8 cellular contexts compared by ENCODE assay signal in the genomic region with DNA sequence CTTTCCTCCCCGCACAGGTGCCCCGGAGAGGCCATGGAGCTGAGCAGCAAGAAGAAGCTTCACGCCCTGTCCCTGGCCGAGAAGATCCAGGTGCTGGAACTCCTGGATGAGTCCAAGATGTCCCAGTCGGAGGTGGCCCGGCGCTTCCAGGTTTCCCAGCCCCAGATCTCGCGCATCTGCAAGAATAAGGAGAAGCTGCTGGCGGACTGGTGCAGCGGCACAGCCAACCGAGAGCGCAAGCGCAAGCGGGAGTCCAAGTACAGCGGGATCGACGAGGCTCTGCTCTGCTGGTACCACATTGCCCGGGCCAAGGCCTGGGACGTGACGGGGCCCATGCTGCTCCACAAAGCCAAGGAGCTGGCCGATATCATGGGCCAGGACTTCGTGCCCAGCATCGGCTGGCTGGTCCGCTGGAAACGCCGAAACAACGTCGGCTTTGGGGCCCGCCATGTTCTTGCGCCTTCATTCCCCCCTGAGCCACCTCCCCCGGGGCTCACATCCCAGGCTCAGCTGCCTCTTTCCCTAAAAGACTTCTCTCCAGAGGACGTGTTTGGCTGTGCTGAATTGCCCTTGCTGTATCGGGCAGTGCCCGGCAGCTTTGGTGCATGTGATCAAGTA. TPM values are rescaled to one million over a fixed set of nuclear protein-coding genes. Genes with fewer than 3 reads are reported as not detected.
DNase-seq lines count a peak whose midpoint lies in the region; ATAC-seq and TF ChIP-seq lines count a peak whose summit lies in the region.

No MANE protein-coding gene starts in this region.

- no peak overlapping the region for H3K27ac Mint-ChIP-seq in activated CD4-positive, alpha-beta memory T cell treated with anti-CD3 and anti-CD28 coated beads for 36 hours

- peaks cover 12% of the 10 kb centered on the region for H3K4me1 Mint-ChIP-seq in activated CD4-positive, alpha-beta memory T cell treated with anti-CD3 and anti-CD28 coated beads for 36 hours (ENCODE audit: low read depth)

- H3K27me3 Mint-ChIP-seq in activated CD4-positive, alpha-beta memory T cell treated with anti-CD3 and anti-CD28 coated beads for 36 hours: no peaks in the 10 kb centered on the region

- H3K4me1 ChIP-seq in foreskin keratinocyte: no peaks in the 10 kb centered on the region

- H3K27me3 ChIP-seq in foreskin keratinocyte: peaks cover 20% of the 10 kb centered on the region

- TF ChIP-seq CTCF in foreskin keratinocyte (conservative IDR thresholded peaks at IDR 0.05): no peak

- POLR2A ChIA-PET in activated CD4-positive, alpha-beta memory T cell treated with anti-CD3 and anti-CD28 coated beads for 36 hours (lab: Charles Lee): interaction anchor here (0.6 to 1.5 kb wide), 4 partner anchors 22 to 152 kb away, joined by 3 to 4 read pairs (median 3); a partner anchor contains a TSS

- peaks cover 7% of the 10 kb centered on the region for H3K36me3 Mint-ChIP-seq in activated CD4-positive, alpha-beta memory T cell treated with anti-CD3 and anti-CD28 coated beads for 36 hours

- H3K4me3 Mint-ChIP-seq in activated CD4-positive, alpha-beta memory T cell treated with anti-CD3 and anti-CD28 coated beads for 36 hours: peak overlapping the region; percentile 80

- no peak overlapping the region for H3K27ac ChIP-seq in foreskin keratinocyte

- ATAC-seq in foreskin keratinocyte: peak; percentile 9
- ATAC-seq in GM21528 (IDR thresholded peaks at IDR 0.05; ENCODE audit: low FRiP score, unreplicated experiment): no peak
- ATAC-seq in HG03442 (IDR thresholded peaks at IDR 0.05; ENCODE audit: unreplicated experiment): no peak
- ATAC-seq in HG02642 (IDR thresholded peaks at IDR 0.05; ENCODE audit: poor library complexity, unreplicated experiment): no peak

- peak; percentile 36 for DNase-seq in EL
- DNase-seq in activated CD4-positive, alpha-beta memory T cell treated with anti-CD3 and anti-CD28 coated beads for 36 hours: no peak
- DNase-seq in foreskin keratinocyte: peak in 1 of 2 donors; percentile 37
- peak; percentile 88 for DNase-seq in posterior vena cava (ENCODE audit: low spot score)
- no peak for DNase-seq in SHP77 treated with DMSO at 0.1 percent for 48 hours (lab: John Stamatoyannopoulos, UW)

- CTCF ChIA-PET in activated CD4-positive, alpha-beta memory T cell treated with anti-CD3 and anti-CD28 coated beads for 36 hours (lab: Charles Lee): interaction anchor here (0.6 to 1.9 kb wide), 6 partner anchors 9 to 41 kb away, joined by 3 to 6 read pairs (median 3); no protein-coding TSS in a partner anchor

- H3K9me3 Mint-ChIP-seq in activated CD4-positive, alpha-beta memory T cell treated with anti-CD3 and anti-CD28 coated beads for 36 hours: no peaks in the 10 kb centered on the region

- intact Hi-C loops in activated CD4-positive, alpha-beta memory T cell treated with anti-CD3 and anti-CD28 coated beads for 36 hours (cut with micrococcal nuclease): loop anchor here (2.0 kb wide), 1 partner anchor 21 kb away; no protein-coding TSS in a partner anchor
- intact Hi-C loops in posterior vena cava (cut with DNase I): no loop called here

RNA-seq across cellular contexts. Expression of a gene that starts 1.3 kb away (rescaled TPM):
- under 1 TPM; 0.73 to 1.00 TPM for total RNA-seq in activated CD4-positive, alpha-beta memory T cell treated with anti-CD3 and anti-CD28 coated beads for 36 hours
- total RNA-seq in foreskin keratinocyte: 0.07 and 0.14 TPM in 2 replicates
- polyA plus RNA-seq in foreskin keratinocyte: 0.10 and 0.13 TPM in 2 replicates
- not detected for total RNA-seq in posterior vena cava

RNA-seq across cellular contexts. Expression of a gene that starts 22.2 kb away (rescaled TPM):
- 10 to 100 TPM; 68.7 to 71.6 TPM for total RNA-seq in activated CD4-positive, alpha-beta memory T cell treated with anti-CD3 and anti-CD28 coated beads for 36 hours
- total RNA-seq in foreskin keratinocyte (29.1 and 31.7 TPM in 2 replicates), posterior vena cava (10 to 100 TPM; 38.2 to 55.6 TPM)
- 38.0 and 38.7 TPM in 2 replicates for polyA plus RNA-seq in foreskin keratinocyte

RNA-seq across cellular contexts. Expression of a gene that starts 26.6 kb away (rescaled TPM):
- total RNA-seq in activated CD4-positive, alpha-beta memory T cell treated with anti-CD3 and anti-CD28 coated beads for 36 hours: 10 to 100 TPM; 14.4 to 16.1 TPM
- total RNA-seq in foreskin keratinocyte: 0.25 and 0.58 TPM in 2 replicates
- polyA plus RNA-seq in foreskin keratinocyte: 0.16 and 0.17 TPM in 2 replicates
- total RNA-seq in posterior vena cava: 1 to 10 TPM; 6.1 to 9.6 TPM

RNA-seq across cellular contexts. Expression of a gene that starts 30.6 kb away (rescaled TPM):
- total RNA-seq in activated CD4-positive, alpha-beta memory T cell treated with anti-CD3 and anti-CD28 coated beads for 36 hours: 10 to 100 TPM; 34.7 to 37.9 TPM
- total RNA-seq in foreskin keratinocyte: 26.3 and 29.7 TPM in 2 replicates
- polyA plus RNA-seq in foreskin keratinocyte: 16.0 and 17.0 TPM in 2 replicates
- total RNA-seq in posterior vena cava: 10 to 100 TPM; 19.0 to 20.7 TPM

RNA-seq across cellular contexts. Expression of a gene that starts 41.2 kb away (rescaled TPM):
- total RNA-seq in activated CD4-positive, alpha-beta memory T cell treated with anti-CD3 and anti-CD28 coated beads for 36 hours: under 1 TPM in 1 of 2 experiments, not detected in 1; 0.26 TPM
- total RNA-seq in foreskin keratinocyte (20.3 and 22.2 TPM in 2 replicates), posterior vena cava (10 to 100 TPM; 15.7 to 16.2 TPM)
- polyA plus RNA-seq in foreskin keratinocyte: 26.2 and 31.5 TPM in 2 replicates

Comparison
In these comparisons a context has a peak if more than half of its experiments do, and no peak if none do; other contexts are left out.
1. DNase-seq: peak in EL (single experiment) and posterior vena cava (single experiment); none in activated CD4-positive, alpha-beta memory T cell treated with anti-CD3 and anti-CD28 coated beads for 36 hours (single experiment) and SHP77 treated with DMSO at 0.1 percent for 48 hours (single experiment).